1 cellular context compared by ENCODE assay signal in the genomic region with DNA sequence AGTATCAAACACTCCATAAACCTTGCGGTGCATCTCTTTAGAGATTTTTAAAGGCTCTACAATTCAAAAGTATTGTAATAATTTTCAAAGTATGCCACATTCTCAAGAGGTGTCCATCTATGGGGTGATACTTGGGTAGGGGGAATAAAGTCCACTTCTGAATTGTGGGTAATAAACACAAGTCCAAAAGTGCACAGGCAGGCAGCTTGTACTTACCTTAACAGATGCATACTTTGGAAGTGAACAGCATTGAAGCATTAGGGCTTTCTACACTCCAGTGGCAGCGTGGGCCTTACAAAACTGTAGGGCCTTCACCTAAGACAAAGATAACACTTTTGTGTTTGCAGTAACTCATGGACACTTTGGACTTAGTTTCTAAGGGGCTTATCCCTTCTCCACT.
A peak's percentile ranks its signal among the peaks of the same experiment; 100 is the strongest.
TF ChIP-seq lines count a peak whose summit lies in the region.

No MANE protein-coding gene starts in this region.

TF ChIP-seq in HepG2, 621 proteins besides CTCF, POLR2A, EP300 and RAD21:
- TF ChIP-seq SETDB1 (CRISPR knock-in tag; IDR thresholded peaks at IDR 0.05; ENCODE audit: borderline replicate concordance) (0 out of 2 replicates have a peak, but pooled peaks have one; percentile 44), TEAD3 (CRISPR knock-in tag; optimal IDR thresholded peaks at IDR 0.05; ENCODE audit: borderline replicate concordance) (peak; percentile 24), KDM6A (CRISPR knock-in tag; IDR thresholded peaks at IDR 0.05; ENCODE audit: low read depth) (no peak), FOXJ3 (CRISPR knock-in tag; IDR thresholded peaks at IDR 0.05; ENCODE audit: borderline replicate concordance) (peak; percentile 15; the same call in 1 of the 2 replicates), ZMYM3 (CRISPR knock-in tag; IDR thresholded peaks at IDR 0.05) (no peak), ZNF7 (CRISPR knock-in tag; IDR thresholded peaks at IDR 0.05) (peak; percentile 76), YEATS4 (CRISPR knock-in tag; IDR thresholded peaks at IDR 0.05; ENCODE audit: borderline replicate concordance) (no peak), ZMYM4 (CRISPR knock-in tag; IDR thresholded peaks at IDR 0.05) (0 out of 2 replicates have a peak, but pooled peaks have one; percentile 13), MAFF (IDR thresholded peaks at IDR 0.05; ENCODE audit: low read depth, low read length) (no peak), RARA (CRISPR knock-in tag; IDR thresholded peaks at IDR 0.05) (no peak), ZNF230 (CRISPR knock-in tag; IDR thresholded peaks at IDR 0.05) (peak; percentile 47; the same call in 1 of the 2 replicates), LRRFIP1 (CRISPR knock-in tag; conservative IDR thresholded peaks at IDR 0.05) (no peak), HNF4G (IDR thresholded peaks at IDR 0.05; ENCODE audit: borderline replicate concordance, low read depth, low read length) (peak; percentile 61; the same call in 1 of the 2 replicates), HNF4G (CRISPR knock-in tag; IDR thresholded peaks at IDR 0.05; ENCODE audit: borderline replicate concordance, low read depth) (no peak), MBD4 (IDR thresholded peaks at IDR 0.05; ENCODE audit: borderline replicate concordance, low read length) (no peak), FOXO4 (CRISPR knock-in tag; conservative IDR thresholded peaks at IDR 0.05) (no peak), NFE2L1 (CRISPR knock-in tag; IDR thresholded peaks at IDR 0.05; ENCODE audit: borderline replicate concordance) (no peak), HNF4A (CRISPR knock-in tag; IDR thresholded peaks at IDR 0.05) (peak; percentile 77), ZNF784 (CRISPR knock-in tag; IDR thresholded peaks at IDR 0.05; ENCODE audit: borderline replicate concordance) (peak; percentile 71; the same call in 1 of the 2 replicates), ISL2 (CRISPR knock-in tag; IDR thresholded peaks at IDR 0.05) (0 out of 2 replicates have a peak, but pooled peaks have one; percentile 21), NR1H2 (CRISPR knock-in tag; IDR thresholded peaks at IDR 0.05; ENCODE audit: borderline replicate concordance, low read depth) (no peak), POGZ (CRISPR knock-in tag; IDR thresholded peaks at IDR 0.05) (peak; percentile 44; the same call in 1 of the 2 replicates), ZNF20 (CRISPR knock-in tag; IDR thresholded peaks at IDR 0.05) (no peak)
